Comparison of ENCODE assay signal across 2 cellular contexts in the genomic region with DNA sequence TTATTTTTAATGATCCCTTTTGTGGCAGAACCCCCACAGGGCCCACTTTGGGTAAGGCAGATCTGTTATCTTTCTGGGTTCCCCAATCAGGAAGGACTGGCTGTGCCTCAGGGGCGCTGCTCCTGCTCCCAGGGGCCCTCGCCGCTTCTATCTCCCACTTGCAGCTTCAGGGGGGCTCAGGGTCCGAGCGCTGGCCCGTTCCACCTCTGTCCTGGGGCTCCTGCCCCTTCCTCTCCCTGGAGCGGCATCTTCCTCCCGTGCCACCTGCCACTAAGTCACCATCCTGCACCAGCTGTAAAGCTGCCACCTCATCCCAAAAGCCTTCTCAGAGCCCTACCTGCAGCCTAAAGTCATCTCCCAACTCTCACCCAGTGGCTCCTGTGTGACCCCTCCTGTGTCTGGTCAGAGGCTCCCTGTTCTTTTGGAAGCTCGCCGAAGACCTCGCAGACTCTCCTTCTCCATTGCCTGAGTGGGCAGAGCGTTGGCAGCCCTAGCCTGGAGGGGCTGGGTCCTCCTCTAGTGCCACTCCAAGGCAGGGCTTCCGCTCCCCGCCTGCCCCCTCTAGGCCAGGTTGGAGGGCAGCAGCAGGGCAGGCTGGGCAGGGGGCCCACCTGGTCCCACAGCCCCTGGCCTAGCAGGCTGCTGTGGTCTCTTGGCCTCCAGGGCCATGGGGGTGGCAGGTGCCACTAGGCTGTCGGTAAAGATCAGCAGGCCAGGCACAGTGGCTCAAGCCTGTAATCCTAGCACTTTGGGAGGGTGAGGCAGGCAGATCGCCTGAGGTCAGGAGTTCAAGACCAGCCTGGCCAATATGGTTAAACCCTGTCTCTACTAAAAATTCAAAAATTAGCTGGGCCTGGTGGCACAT.
TF ChIP-seq lines count a peak whose summit lies in the region.

No MANE protein-coding gene starts in this region.

TF ChIP-seq in SK-N-SH, 30 proteins besides CTCF, POLR2A, EP300 and RAD21:
- TF ChIP-seq, protein P1, sequence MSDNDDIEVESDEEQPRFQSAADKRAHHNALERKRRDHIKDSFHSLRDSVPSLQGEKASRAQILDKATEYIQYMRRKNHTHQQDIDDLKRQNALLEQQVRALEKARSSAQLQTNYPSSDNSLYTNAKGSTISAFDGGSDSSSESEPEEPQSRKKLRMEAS (IDR thresholded peaks at IDR 0.05; ENCODE audit: low read depth): no peak
- TF ChIP-seq, protein P2, sequence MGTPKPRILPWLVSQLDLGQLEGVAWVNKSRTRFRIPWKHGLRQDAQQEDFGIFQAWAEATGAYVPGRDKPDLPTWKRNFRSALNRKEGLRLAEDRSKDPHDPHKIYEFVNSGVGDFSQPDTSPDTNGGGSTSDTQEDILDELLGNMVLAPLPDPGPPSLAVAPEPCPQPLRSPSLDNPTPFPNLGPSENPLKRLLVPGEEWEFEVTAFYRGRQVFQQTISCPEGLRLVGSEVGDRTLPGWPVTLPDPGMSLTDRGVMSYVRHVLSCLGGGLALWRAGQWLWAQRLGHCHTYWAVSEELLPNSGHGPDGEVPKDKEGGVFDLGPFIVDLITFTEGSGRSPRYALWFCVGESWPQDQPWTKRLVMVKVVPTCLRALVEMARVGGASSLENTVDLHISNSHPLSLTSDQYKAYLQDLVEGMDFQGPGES (IDR thresholded peaks at IDR 0.05; ENCODE audit: low read depth, low read length): no peak
- TF ChIP-seq ELF1 (IDR thresholded peaks at IDR 0.05) (no peak), YY1 (IDR thresholded peaks at IDR 0.05; ENCODE audit: low read depth) (no peak), FOSL2 (IDR thresholded peaks at IDR 0.05; ENCODE audit: borderline replicate concordance, low read depth) (no peak), FOXJ3 (CRISPR knock-in tag; IDR thresholded peaks at IDR 0.05) (no peak)
- TF ChIP-seq, protein P3, sequence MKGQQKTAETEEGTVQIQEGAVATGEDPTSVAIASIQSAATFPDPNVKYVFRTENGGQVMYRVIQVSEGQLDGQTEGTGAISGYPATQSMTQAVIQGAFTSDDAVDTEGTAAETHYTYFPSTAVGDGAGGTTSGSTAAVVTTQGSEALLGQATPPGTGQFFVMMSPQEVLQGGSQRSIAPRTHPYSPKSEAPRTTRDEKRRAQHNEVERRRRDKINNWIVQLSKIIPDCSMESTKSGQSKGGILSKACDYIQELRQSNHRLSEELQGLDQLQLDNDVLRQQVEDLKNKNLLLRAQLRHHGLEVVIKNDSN (IDR thresholded peaks at IDR 0.05; ENCODE audit: borderline replicate concordance, low read depth): no peak
- TF ChIP-seq, protein P4, sequence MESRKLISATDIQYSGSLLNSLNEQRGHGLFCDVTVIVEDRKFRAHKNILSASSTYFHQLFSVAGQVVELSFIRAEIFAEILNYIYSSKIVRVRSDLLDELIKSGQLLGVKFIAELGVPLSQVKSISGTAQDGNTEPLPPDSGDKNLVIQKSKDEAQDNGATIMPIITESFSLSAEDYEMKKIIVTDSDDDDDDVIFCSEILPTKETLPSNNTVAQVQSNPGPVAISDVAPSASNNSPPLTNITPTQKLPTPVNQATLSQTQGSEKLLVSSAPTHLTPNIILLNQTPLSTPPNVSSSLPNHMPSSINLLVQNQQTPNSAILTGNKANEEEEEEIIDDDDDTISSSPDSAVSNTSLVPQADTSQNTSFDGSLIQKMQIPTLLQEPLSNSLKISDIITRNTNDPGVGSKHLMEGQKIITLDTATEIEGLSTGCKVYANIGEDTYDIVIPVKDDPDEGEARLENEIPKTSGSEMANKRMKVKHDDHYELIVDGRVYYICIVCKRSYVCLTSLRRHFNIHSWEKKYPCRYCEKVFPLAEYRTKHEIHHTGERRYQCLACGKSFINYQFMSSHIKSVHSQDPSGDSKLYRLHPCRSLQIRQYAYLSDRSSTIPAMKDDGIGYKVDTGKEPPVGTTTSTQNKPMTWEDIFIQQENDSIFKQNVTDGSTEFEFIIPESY (IDR thresholded peaks at IDR 0.05; ENCODE audit: borderline replicate concordance, low read depth): no peak

TF ChIP-seq in SK-N-SH treated with all-trans-retinoic acid at 6 μM for 48 hours, 23 proteins besides CTCF, POLR2A, EP300 and RAD21:
- TF ChIP-seq, protein P5, sequence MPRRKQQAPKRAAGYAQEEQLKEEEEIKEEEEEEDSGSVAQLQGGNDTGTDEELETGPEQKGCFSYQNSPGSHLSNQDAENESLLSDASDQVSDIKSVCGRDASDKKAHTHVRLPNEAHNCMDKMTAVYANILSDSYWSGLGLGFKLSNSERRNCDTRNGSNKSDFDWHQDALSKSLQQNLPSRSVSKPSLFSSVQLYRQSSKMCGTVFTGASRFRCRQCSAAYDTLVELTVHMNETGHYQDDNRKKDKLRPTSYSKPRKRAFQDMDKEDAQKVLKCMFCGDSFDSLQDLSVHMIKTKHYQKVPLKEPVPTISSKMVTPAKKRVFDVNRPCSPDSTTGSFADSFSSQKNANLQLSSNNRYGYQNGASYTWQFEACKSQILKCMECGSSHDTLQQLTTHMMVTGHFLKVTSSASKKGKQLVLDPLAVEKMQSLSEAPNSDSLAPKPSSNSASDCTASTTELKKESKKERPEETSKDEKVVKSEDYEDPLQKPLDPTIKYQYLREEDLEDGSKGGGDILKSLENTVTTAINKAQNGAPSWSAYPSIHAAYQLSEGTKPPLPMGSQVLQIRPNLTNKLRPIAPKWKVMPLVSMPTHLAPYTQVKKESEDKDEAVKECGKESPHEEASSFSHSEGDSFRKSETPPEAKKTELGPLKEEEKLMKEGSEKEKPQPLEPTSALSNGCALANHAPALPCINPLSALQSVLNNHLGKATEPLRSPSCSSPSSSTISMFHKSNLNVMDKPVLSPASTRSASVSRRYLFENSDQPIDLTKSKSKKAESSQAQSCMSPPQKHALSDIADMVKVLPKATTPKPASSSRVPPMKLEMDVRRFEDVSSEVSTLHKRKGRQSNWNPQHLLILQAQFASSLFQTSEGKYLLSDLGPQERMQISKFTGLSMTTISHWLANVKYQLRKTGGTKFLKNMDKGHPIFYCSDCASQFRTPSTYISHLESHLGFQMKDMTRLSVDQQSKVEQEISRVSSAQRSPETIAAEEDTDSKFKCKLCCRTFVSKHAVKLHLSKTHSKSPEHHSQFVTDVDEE (CRISPR knock-in tag; IDR thresholded peaks at IDR 0.05): no peak
- TF ChIP-seq ZNF70 (CRISPR knock-in tag; IDR thresholded peaks at IDR 0.05) (no peak), ZFP30 (CRISPR knock-in tag; IDR thresholded peaks at IDR 0.05) (no peak)
TF ChIP-seq in SK-N-SH treated with all-trans-retinoic acid at 6 μM for 48 hours: peak in this region for 0.
